ENCODE assay signal across 8 cellular contexts in genomic region chr17:40598928-40599627, GRCh38. TPM values are rescaled to one million over a fixed set of nuclear protein-coding genes. Genes with fewer than 3 reads are reported as not detected.
A peak's percentile ranks its signal among the peaks of the same experiment; 100 is the strongest.
DNase-seq lines count a peak whose midpoint lies in the region; ATAC-seq and TF ChIP-seq lines count a peak whose summit lies in the region.

No MANE protein-coding gene starts in this region.

- H3K4me2 ChIP-seq in skeletal muscle satellite cell (ENCODE audit: low read length), result peak overlapping the region; percentile 32
- no peak overlapping the region for H3K4me2 ChIP-seq in PC-9

- H3K9me3 Mint-ChIP-seq in dendritic cell treated with granulocyte-macrophage colony-stimulating factor and Interleukin-4, amounts not matched to agents 40 ng/mL and 50 ng/mL, for 4 days, result no peaks in the 10 kb centered on the region

- DNase-seq in T-helper 2 cell, result peak in 4 of 5 experiments; percentile 52 to 83 (median 69)
- DNase-seq in PC-9, result no peak
- DNase-seq in NCI-H748 (lab: John Stamatoyannopoulos, UW; ENCODE audit: unreplicated experiment), result no peak
- DNase-seq in occipital lobe (lab: John Stamatoyannopoulos, UW), result no peak

- H3K27me3 ChIP-seq in skeletal muscle satellite cell (ENCODE audit: control insufficient read depth, insufficient read depth, low read length), result peaks cover 16% of the 10 kb centered on the region
- no peaks in the 10 kb centered on the region for H3K27me3 ChIP-seq in PC-9 (ENCODE audit: insufficient read depth, low read depth)

- H3K4me3 ChIP-seq in skeletal muscle satellite cell (ENCODE audit: low read length) (no peak overlapping the region), PC-9 (no peak overlapping the region)

- peaks cover 12% of the 10 kb centered on the region for H3K4me1 Mint-ChIP-seq in dendritic cell treated with granulocyte-macrophage colony-stimulating factor and Interleukin-4, amounts not matched to agents 40 ng/mL and 50 ng/mL, for 4 days (ENCODE audit: low read depth)

- no peak overlapping the region for H3K9ac ChIP-seq in skeletal muscle satellite cell (ENCODE audit: low read depth, low read length)

- no TSS peak for BruUV-seq in PC-9 (replicated peaks; lab: Mats Ljungman, UMichigan)

- intact Hi-C loops in dendritic cell treated with granulocyte-macrophage colony-stimulating factor and Interleukin-4, amounts not matched to agents 40 ng/mL and 50 ng/mL, for 4 days (cut with micrococcal nuclease), result no loop called here
- intact Hi-C loops in PC-9 (cut with micrococcal nuclease; ENCODE audit: unreplicated experiment), result no loop called here

- CTCF ChIA-PET in PC-9 (lab: Charles Lee), result no interaction called here

- peaks cover 2% of the 10 kb centered on the region for H3K4me1 ChIP-seq in skeletal muscle satellite cell (ENCODE audit: control insufficient read depth, insufficient read depth, low read length)
- peaks cover 8% of the 10 kb centered on the region for H3K4me1 ChIP-seq in PC-9 (replicated peaks; ENCODE audit: insufficient read depth)

- H3K36me3 Mint-ChIP-seq in dendritic cell treated with granulocyte-macrophage colony-stimulating factor and Interleukin-4, amounts not matched to agents 40 ng/mL and 50 ng/mL, for 4 days (ENCODE audit: low read depth), result no peaks in the 10 kb centered on the region

- H4K20me1 ChIP-seq in PC-9 (ENCODE audit: insufficient read depth), result no peaks in the 10 kb centered on the region

- peak overlapping the region; percentile 27 for H3K4me3 Mint-ChIP-seq in dendritic cell treated with granulocyte-macrophage colony-stimulating factor and Interleukin-4, amounts not matched to agents 40 ng/mL and 50 ng/mL, for 4 days

- H3K27ac Mint-ChIP-seq in dendritic cell treated with granulocyte-macrophage colony-stimulating factor and Interleukin-4, amounts not matched to agents 40 ng/mL and 50 ng/mL, for 4 days, result peak overlapping the region; percentile 71

- no peaks in the 10 kb centered on the region for H3K9me2 ChIP-seq in PC-9 (ENCODE audit: insufficient read depth)

- no peaks in the 10 kb centered on the region for H3K79me2 ChIP-seq in PC-9 (ENCODE audit: low read depth)

- peaks cover 4% of the 10 kb centered on the region; the same call in 1 of the 2 replicates for H3F3A ChIP-seq in PC-9 (ENCODE audit: insufficient read depth, low read depth)

- H3K9me3 ChIP-seq in skeletal muscle satellite cell (replicated peaks; ENCODE audit: low read length) (no peaks in the 10 kb centered on the region), PC-9 (ENCODE audit: insufficient read depth, low read depth) (no peaks in the 10 kb centered on the region)

- H2AFZ ChIP-seq in PC-9, result no peak overlapping the region

- peak; percentile 33 for ATAC-seq in GM18519 (IDR thresholded peaks at IDR 0.05; ENCODE audit: low FRiP score, unreplicated experiment)
- ATAC-seq in HG02943 (IDR thresholded peaks at IDR 0.05; ENCODE audit: low read depth, unreplicated experiment), result peak; percentile 70

- TF ChIP-seq CTCF in PC-9 (conservative IDR thresholded peaks at IDR 0.05), result no peak

- H3K36me3 ChIP-seq in skeletal muscle satellite cell (ENCODE audit: insufficient read depth, low read length) (no peaks in the 10 kb centered on the region), PC-9 (ENCODE audit: low read depth) (no peaks in the 10 kb centered on the region)

- peaks cover 7% of the 10 kb centered on the region for H3K27me3 Mint-ChIP-seq in dendritic cell treated with granulocyte-macrophage colony-stimulating factor and Interleukin-4, amounts not matched to agents 40 ng/mL and 50 ng/mL, for 4 days

- POLR2A ChIA-PET in PC-9 (lab: Charles Lee; ENCODE audit: unreplicated experiment), result no interaction called here

- no peak overlapping the region for H3K27ac ChIP-seq in PC-9

RNA-seq across cellular contexts. Expression of gene CCR7, which starts 33.8 kb away (rescaled TPM):
- total RNA-seq in skeletal muscle satellite cell (2012; rRNA removed), result 0.25 and 0.66 TPM in 2 replicates
- total RNA-seq in PC-9 (2021) (not detected in 2 replicates), occipital lobe (not detected)

RNA-seq across cellular contexts. Expression of gene SMARCE1, which starts 48.5 kb away (rescaled TPM):
- total RNA-seq in skeletal muscle satellite cell (2012; rRNA removed), result 61.8 and 63.1 TPM in 2 replicates
- 75.0 and 90.8 TPM in 2 replicates for total RNA-seq in PC-9 (2021)
- total RNA-seq in occipital lobe, result 109 TPM

Comparison
In these comparisons a context has a peak if more than half of its experiments do, and no peak if none do; other contexts are left out.
1. DNase-seq: peak in T-helper 2 cell (4 of 5); none in PC-9 (0 of 2), NCI-H748 (single experiment) and occipital lobe (single experiment).